ENCODE assay signal across 1 cellular context in the genomic region with DNA sequence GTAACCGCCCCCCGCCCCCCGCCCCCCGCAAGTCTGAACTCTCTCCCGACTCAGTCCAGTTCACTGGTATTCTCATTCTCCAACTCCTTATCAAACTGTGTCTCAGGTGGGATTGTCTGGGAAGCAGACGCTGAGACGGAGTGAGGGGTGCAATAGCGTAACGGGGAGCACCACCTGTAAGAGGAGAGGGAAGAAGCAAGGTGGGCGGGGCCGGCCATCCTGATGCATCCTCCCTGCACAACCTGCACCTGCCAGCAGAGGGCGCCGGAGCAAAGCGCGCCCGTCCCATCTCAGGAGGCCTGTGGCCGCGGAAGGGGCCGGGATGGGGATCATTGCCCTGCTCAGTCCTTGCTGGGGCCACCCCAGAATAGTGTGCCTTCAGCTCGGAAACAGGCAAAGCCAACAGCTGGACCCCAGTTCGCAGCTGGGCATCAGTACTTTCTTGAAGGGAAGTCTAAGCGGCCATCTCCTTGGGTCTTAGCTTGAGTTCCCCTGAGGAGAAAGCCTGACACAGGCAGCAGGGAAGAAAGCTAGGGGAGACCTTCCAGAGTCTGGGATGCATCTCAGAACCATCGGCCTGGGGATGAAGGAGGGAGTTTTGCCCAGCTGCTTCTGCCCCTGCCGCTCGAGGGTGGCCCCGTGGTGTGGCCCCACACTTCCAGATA.
TF ChIP-seq lines count a peak whose summit lies in the region.

No MANE protein-coding gene starts in this region.

TF ChIP-seq in HCT116, 20 proteins besides CTCF, POLR2A, EP300 and RAD21:
- TF ChIP-seq YY1 (IDR thresholded peaks at IDR 0.05; ENCODE audit: extremely low read depth, insufficient replicate concordance, low read depth, low read length) (peak; percentile 47), JUND (IDR thresholded peaks at IDR 0.05) (no peak), TCF7L2 (IDR thresholded peaks at IDR 0.05; ENCODE audit: borderline replicate concordance, extremely low read depth, insufficient read depth, insufficient read length) (peak; percentile 12)
